ENCODE assay signal across 15 cellular contexts in the genomic region with DNA sequence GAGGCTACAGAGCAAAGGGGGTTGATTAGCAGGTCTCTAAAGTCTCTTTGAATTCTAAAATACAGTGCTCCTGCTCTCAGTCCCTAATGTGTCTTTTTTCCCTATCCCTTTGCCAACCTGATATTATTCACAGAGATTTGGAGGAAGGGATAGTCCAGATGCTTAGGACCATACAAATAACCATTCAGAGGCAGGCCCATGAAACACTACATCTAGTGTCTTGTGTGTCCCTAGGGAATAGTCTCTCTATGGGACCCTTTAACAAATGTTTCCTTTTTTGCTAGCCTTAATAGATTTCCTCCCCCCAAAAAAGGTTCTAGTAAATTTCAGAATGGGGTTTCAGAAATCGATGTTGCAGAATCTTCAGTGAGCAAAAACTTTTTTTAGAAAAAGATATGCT. TPM values are rescaled to one million over a fixed set of nuclear protein-coding genes. Genes with fewer than 3 reads are reported as not detected.
DNase-seq lines count a peak whose midpoint lies in the region; TF ChIP-seq lines count a peak whose summit lies in the region.
"Had no signal": no experiment of that assay in that cellular context is flagged by ENCODE, and none has a peak within 500 bp of the region (broad histone marks: within the 10 kb centered on the region; RNA-seq: fewer than 3 reads in every experiment).

No MANE protein-coding gene starts in this region.

- H3K27ac Mint-ChIP-seq in neural crest cell (ENCODE audit: unreplicated experiment), result no peak overlapping the region
- H3K27ac Mint-ChIP-seq: CD14-positive monocyte had no signal

- H3K36me3 ChIP-seq in A673 (ENCODE audit: insufficient read depth, low read length, poor library complexity, severe bottlenecking), result peaks cover 28% of the 10 kb centered on the region
- H3K36me3 ChIP-seq in HUES6 (ENCODE audit: control insufficient read depth, insufficient read depth, low read length), result no peaks in the 10 kb centered on the region
- H3K36me3 ChIP-seq in endocrine pancreas (ENCODE audit: control insufficient read depth, insufficient read depth, low read length), result no peaks in the 10 kb centered on the region
- no peaks in the 10 kb centered on the region for H3K36me3 ChIP-seq in thyroid gland
- H3K36me3 ChIP-seq: Peyer's patch had no signal

- peak overlapping the region; percentile 71 for H3K4me3 Mint-ChIP-seq in neural crest cell

- peaks cover 50% of the 10 kb centered on the region for H3K27me3 Mint-ChIP-seq in neural crest cell (ENCODE audit: low read depth)

- no peak for TF ChIP-seq POLR2A in thyroid gland (IDR thresholded peaks at IDR 0.05)

- TF ChIP-seq CTCF in A673 (conservative IDR thresholded peaks at IDR 0.05; ENCODE audit: low read depth, low read length), result no peak
- no peak for TF ChIP-seq CTCF in neural crest cell (conservative IDR thresholded peaks at IDR 0.05)
- TF ChIP-seq CTCF in thyroid gland (IDR thresholded peaks at IDR 0.05), result no peak

- POLR2A ChIA-PET in A673 (lab: Charles Lee; ENCODE audit: low non-redundant PET), result interaction anchor here (0.7 kb wide), 1 partner anchor 35 kb away, joined by 3 read pairs; no protein-coding TSS in a partner anchor

- H3K27me3 ChIP-seq in A673 (replicated peaks; ENCODE audit: insufficient read depth, low read depth, low read length, poor library complexity), result no peaks in the 10 kb centered on the region
- peaks cover 60% of the 10 kb centered on the region for H3K27me3 ChIP-seq in HUES6 (ENCODE audit: control insufficient read depth, insufficient read depth, low read length)
- no peaks in the 10 kb centered on the region for H3K27me3 ChIP-seq in endocrine pancreas (ENCODE audit: control insufficient read depth, insufficient read depth, low read length)
- H3K27me3 ChIP-seq in thyroid gland, result peaks cover 6% of the 10 kb centered on the region
- H3K27me3 ChIP-seq: Peyer's patch had no signal

- 75 to 92% methylated on average over 1 of the region's 1 CpG for WGBS in thyroid gland, 2 donors

- no peaks in the 10 kb centered on the region for H3K9me3 ChIP-seq in A673 (ENCODE audit: low read depth, low read length, poor library complexity, severe bottlenecking)
- H3K9me3 ChIP-seq in HUES6 (ENCODE audit: control insufficient read depth, insufficient read depth, low read depth, low read length), result no peaks in the 10 kb centered on the region
- H3K9me3 ChIP-seq in endocrine pancreas (ENCODE audit: control insufficient read depth, low read length), result no peaks in the 10 kb centered on the region
- no peaks in the 10 kb centered on the region for H3K9me3 ChIP-seq in thyroid gland
- H3K9me3 ChIP-seq: Peyer's patch had no signal

- H3K4me1 Mint-ChIP-seq in neural crest cell, result peaks cover 23% of the 10 kb centered on the region
- H3K4me1 Mint-ChIP-seq: CD14-positive monocyte had no signal

- H3K9me3 Mint-ChIP-seq in neural crest cell, result no peaks in the 10 kb centered on the region

- H3K9ac ChIP-seq in HUES6 (ENCODE audit: low read length) (no peak overlapping the region), endocrine pancreas (ENCODE audit: control insufficient read depth, insufficient read depth, low read length) (peak overlapping the region; percentile 65)

- DNase-seq in A673 (ENCODE audit: low spot score) (no peak), neural crest cell (ENCODE audit: low read depth, low spot score) (no peak), cardiac septum (ENCODE audit: low spot score) (no peak), thyroid gland (no peak), posterior vena cava (ENCODE audit: low spot score) (no peak), NCI-H128 (lab: John Stamatoyannopoulos, UW; ENCODE audit: unreplicated experiment) (no peak)
- DNase-seq: AML-193, EL, MV-4-11, Peyer's patch had no signal

- H3K27ac ChIP-seq in A673 (ENCODE audit: low read depth, low read length, poor library complexity, severe bottlenecking), result peak overlapping the region; percentile 82
- H3K27ac ChIP-seq in HUES6 (ENCODE audit: low read depth, low read length), result no peak overlapping the region
- H3K27ac ChIP-seq in thyroid gland, result no peak overlapping the region
- H3K27ac ChIP-seq: Peyer's patch had no signal

- no peaks in the 10 kb centered on the region for H3K36me3 Mint-ChIP-seq in neural crest cell (ENCODE audit: low read depth)
- H3K36me3 Mint-ChIP-seq: CD14-positive monocyte had no signal

- H3K4me1 ChIP-seq in A673 (ENCODE audit: insufficient read depth, low read length, poor library complexity, severe bottlenecking) (peaks cover 28% of the 10 kb centered on the region), HUES6 (ENCODE audit: control insufficient read depth, insufficient read depth, low read length) (peaks cover 8% of the 10 kb centered on the region), endocrine pancreas (ENCODE audit: control insufficient read depth, insufficient read depth, low read length) (peaks cover 11% of the 10 kb centered on the region), thyroid gland (no peaks in the 10 kb centered on the region)
- H3K4me1 ChIP-seq: Peyer's patch had no signal

- H3K4me3 ChIP-seq in A673 (ENCODE audit: low read depth, low read length, poor library complexity, severe bottlenecking) (peak overlapping the region; percentile 70), HUES6 (ENCODE audit: low read depth, low read length) (peak overlapping the region; percentile 62; the same call in 1 of the 2 replicates), endocrine pancreas (ENCODE audit: control insufficient read depth, insufficient read depth, low read length) (peak overlapping the region; percentile 96), thyroid gland (replicated peaks in 1 of 3) (no peak overlapping the region)
- H3K4me3 ChIP-seq: K562, Peyer's patch had no signal

- intact Hi-C loops in A673 (cut with micrococcal nuclease; ENCODE audit: unreplicated experiment), result loop anchor here (2.0 kb wide), 1 partner anchor 181 kb away; no protein-coding TSS in a partner anchor
- intact Hi-C loops in cardiac septum (cut with DNase I), result no loop called here
- intact Hi-C loops in thyroid gland (cut with DNase I), result no loop called here
- intact Hi-C loops in posterior vena cava (cut with DNase I), result no loop called here

- CTCF ChIA-PET in A673 (lab: Charles Lee), result no interaction called here

- BruUV-seq in A673 (replicated peaks; lab: Mats Ljungman, UMichigan), result TSS peak; percentile 44

RNA-seq across cellular contexts. Expression of a gene that starts 1.7 kb away (rescaled TPM):
- total RNA-seq in A673 (2021) (54.5 and 69.6 TPM in 2 replicates), neural crest cell (not detected in 2 replicates), cardiac septum (not detected), thyroid gland (under 1 TPM in 1 of 4 donors, not detected in 3; 0.13 TPM), posterior vena cava (not detected)
- total RNA-seq: K562, Peyer's patch, Right ventricle myocardium inferior had no signal

Comparison
In these comparisons a context has a peak if more than half of its experiments do, and no peak if none do; other contexts are left out.
1. H3K4me3 ChIP-seq: peak in A673 (single experiment), HUES6 (single experiment) and endocrine pancreas (single experiment); none in thyroid gland (0 of 3).
2. RNA of a gene that starts 1.7 kb away (total RNA-seq): 54.5 to 69.6 TPM in A673; not detected in neural crest cell, 0.13 TPM in thyroid gland, not detected in cardiac septum (single experiment) and not detected in posterior vena cava; every median in the first group is over 10 times any median in the second.